Comparison of ENCODE assay signal across 8 cellular contexts in the genomic region with DNA sequence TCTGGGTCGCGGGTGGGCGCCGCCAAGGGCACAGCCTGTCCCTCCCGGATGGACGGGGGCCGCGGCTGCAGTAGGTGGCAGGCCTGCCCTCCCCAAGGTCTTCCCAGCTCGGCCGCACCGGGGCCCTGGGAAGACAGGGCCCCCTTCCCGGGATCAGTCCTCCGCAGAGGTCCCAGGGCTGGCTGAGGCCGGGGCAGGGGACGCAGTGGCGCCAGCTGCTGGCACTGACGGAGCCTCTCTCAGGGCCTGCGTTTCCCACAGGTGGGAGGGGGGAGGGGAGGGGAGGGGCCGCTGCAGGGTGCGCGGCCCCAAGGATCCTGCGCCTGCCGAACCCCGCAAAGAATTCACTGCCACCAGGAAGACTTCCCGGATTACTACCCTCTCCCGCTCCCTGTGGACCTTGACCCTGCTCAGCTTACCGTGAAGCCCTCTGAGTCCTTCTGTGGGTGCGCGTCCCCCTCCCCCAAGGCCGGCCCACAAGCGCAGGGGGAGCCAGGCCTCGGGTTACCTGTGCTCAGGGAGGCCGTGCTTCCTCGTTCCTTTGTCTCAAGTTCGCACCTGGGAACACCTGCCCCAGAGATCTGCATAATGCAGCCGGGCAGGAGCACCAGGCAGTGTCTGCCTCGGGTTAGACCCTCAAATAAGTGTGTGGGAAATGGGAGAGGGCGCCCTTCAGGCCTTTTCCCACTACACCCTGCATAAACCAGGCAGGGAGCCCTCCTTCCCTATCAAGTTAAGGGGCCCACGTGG. TPM values are rescaled to one million over a fixed set of nuclear protein-coding genes. Genes with fewer than 3 reads are reported as not detected.
DNase-seq lines count a peak whose midpoint lies in the region; ATAC-seq and TF ChIP-seq lines count a peak whose summit lies in the region.

No MANE protein-coding gene starts in this region.

- DNase-seq in DMS53 (lab: John Stamatoyannopoulos, UW) (peak; percentile 96), LNCaP clone FGC (ENCODE audit: low read depth) (no peak), epithelial cell of proximal tubule (ENCODE audit: low read depth) (no peak), mucosa of gallbladder (ENCODE audit: low spot score) (peak; percentile 79), NK-92 (lab: John Stamatoyannopoulos, UW; ENCODE audit: unreplicated experiment) (no peak), NCI-H2227 (lab: John Stamatoyannopoulos, UW; ENCODE audit: unreplicated experiment) (no peak), ecto neural progenitor cell (ENCODE audit: low spot score) (no peak)

- no peak for ATAC-seq in GM21526 (IDR thresholded peaks at IDR 0.05; ENCODE audit: low FRiP score, unreplicated experiment)

- H3K4me3 ChIP-seq in LNCaP clone FGC (ENCODE audit: low read depth, low read length) (no peak overlapping the region), epithelial cell of proximal tubule (ENCODE audit: low read depth, low read length) (peak overlapping the region; percentile 39)

- TF ChIP-seq CTCF in LNCaP clone FGC (IDR thresholded peaks at IDR 0.05; ENCODE audit: control insufficient read depth, extremely low read depth, insufficient read depth): 0 out of 2 replicates have a peak, but pooled peaks have one; percentile 1
- no peak for TF ChIP-seq CTCF in epithelial cell of proximal tubule (conservative IDR thresholded peaks at IDR 0.05; ENCODE audit: low read depth, low read length)

RNA-seq across cellular contexts. Expression of a gene that starts 5.1 kb away (rescaled TPM):
- total RNA-seq in epithelial cell of proximal tubule (3.1 and 15.8 TPM in 2 replicates), mucosa of gallbladder (54.1 TPM)

RNA-seq across cellular contexts. Expression of a gene that starts 8.6 kb away (rescaled TPM):
- total RNA-seq in epithelial cell of proximal tubule (15.3 and 21.8 TPM in 2 replicates), mucosa of gallbladder (17.1 TPM)

RNA-seq across cellular contexts. Expression of a gene that starts 8.6 kb away (rescaled TPM):
- total RNA-seq in epithelial cell of proximal tubule (3.6 and 4.3 TPM in 2 replicates), mucosa of gallbladder (6.0 TPM)

RNA-seq across cellular contexts. Expression of a gene that starts 36.2 kb away (rescaled TPM):
- total RNA-seq in epithelial cell of proximal tubule (63.5 and 80.7 TPM in 2 replicates), mucosa of gallbladder (139 TPM)

RNA-seq across cellular contexts. Expression of a gene that starts 41.0 kb away (rescaled TPM):
- total RNA-seq in epithelial cell of proximal tubule: 68.3 and 106 TPM in 2 replicates
- 44.4 TPM for total RNA-seq in mucosa of gallbladder

Comparison
In these comparisons a context has a peak if more than half of its experiments do, and no peak if none do; other contexts are left out.
1. DNase-seq: peak in DMS53 (single experiment) and mucosa of gallbladder (single experiment); none in LNCaP clone FGC (single experiment), epithelial cell of proximal tubule (single experiment), NK-92 (single experiment), NCI-H2227 (single experiment) and ecto neural progenitor cell (single experiment).